ENCODE assay signal across 22 cellular contexts in the genomic region with DNA sequence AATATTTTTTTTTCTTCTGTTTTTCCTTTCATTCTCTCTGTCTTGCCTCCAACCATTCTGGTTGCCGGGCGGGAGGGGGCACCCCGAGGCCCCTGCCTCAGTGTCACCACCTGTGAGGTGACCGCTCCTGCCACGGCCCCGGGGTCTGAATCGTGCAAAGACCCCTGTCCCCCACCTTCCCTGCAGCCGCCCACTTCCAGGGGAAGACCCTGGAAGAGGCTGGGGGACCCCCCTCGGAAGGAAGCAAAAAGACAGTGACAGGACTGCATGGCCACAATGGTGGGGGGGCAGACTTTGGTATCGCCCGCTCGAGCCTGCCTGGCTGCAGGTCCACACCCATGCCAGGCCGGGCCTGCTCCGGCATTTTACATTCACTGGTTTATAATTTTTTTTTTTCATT. TPM values are rescaled to one million over a fixed set of nuclear protein-coding genes. Genes with fewer than 3 reads are reported as not detected.
DNase-seq lines count a peak whose midpoint lies in the region; ATAC-seq and TF ChIP-seq lines count a peak whose summit lies in the region.
"Had no signal": no experiment of that assay in that cellular context is flagged by ENCODE, and none has a peak within 500 bp of the region (broad histone marks: within the 10 kb centered on the region; RNA-seq: fewer than 3 reads in every experiment).

No MANE protein-coding gene starts in this region.

- intact Hi-C loops in dorsolateral prefrontal cortex (cut with DNase I) = no loop called here

- peak overlapping the region; percentile 84 for H3K27ac Mint-ChIP-seq in stimulated activated effector memory CD8-positive, alpha-beta T cell treated with anti-CD3 and anti-CD28 coated beads, Interleukin-12 subunit alpha, Interleukin-12 subunit beta, amount 100 ng/mL, for 72 hours

- TF ChIP-seq CTCF in BE2C (IDR thresholded peaks at IDR 0.05; ENCODE audit: low read depth, low read length) (no peak), RWPE1 (conservative IDR thresholded peaks at IDR 0.05; ENCODE audit: low read depth) (no peak), dorsolateral prefrontal cortex (IDR thresholded peaks at IDR 0.05 in 54 of 56, conservative IDR thresholded peaks at IDR 0.05 in 2 of 56; ENCODE audit: low read depth in 1 of 56, partially characterized antibody in 56 of 56) (no peak), WERI-Rb-1 (IDR thresholded peaks at IDR 0.05; ENCODE audit: low read depth, low read length) (no peak)

- no peak for ATAC-seq in stimulated activated effector memory CD8-positive, alpha-beta T cell treated with anti-CD3 and anti-CD28 coated beads, Interleukin-12 subunit alpha, Interleukin-12 subunit beta, amount 100 ng/mL, for 72 hours
- no peak for ATAC-seq in HG02763 (IDR thresholded peaks at IDR 0.05; ENCODE audit: unreplicated experiment)
- ATAC-seq: Right ventricle myocardium inferior had no signal

- peaks cover 12% of the 10 kb centered on the region for H3K36me3 ChIP-seq in BE2C
- H3K36me3 ChIP-seq in WERI-Rb-1 = peaks cover 15% of the 10 kb centered on the region

- POLR2A ChIA-PET in RWPE1 (lab: Yijun Ruan, JAX; ENCODE audit: low non-redundant PET) = no interaction called here

- H3K9me3 ChIP-seq in BE2C = no peaks in the 10 kb centered on the region
- no peaks in the 10 kb centered on the region for H3K9me3 ChIP-seq in WERI-Rb-1 (ENCODE audit: severe bottlenecking)
- H3K9me3 ChIP-seq: BLaER1 treated with 17β-estradiol and CSF1 and Interleukin-3, amounts not matched to agents 10 nM and 100 nM; Caco-2 had no signal

- CTCF ChIA-PET in RWPE1 (lab: Yijun Ruan, JAX) = no interaction called here

- H3K9me3 Mint-ChIP-seq in stimulated activated effector memory CD8-positive, alpha-beta T cell treated with anti-CD3 and anti-CD28 coated beads, Interleukin-12 subunit alpha, Interleukin-12 subunit beta, amount 100 ng/mL, for 72 hours = no peaks in the 10 kb centered on the region
- H3K9me3 Mint-ChIP-seq: CD4-positive, alpha-beta memory T cell had no signal

- H3K4me3 Mint-ChIP-seq in stimulated activated effector memory CD8-positive, alpha-beta T cell treated with anti-CD3 and anti-CD28 coated beads, Interleukin-12 subunit alpha, Interleukin-12 subunit beta, amount 100 ng/mL, for 72 hours = no peak overlapping the region
- H3K4me3 Mint-ChIP-seq: CD4-positive, alpha-beta memory T cell had no signal

- H3K27ac ChIP-seq in RWPE1 = peak overlapping the region; percentile 9; the same call in 1 of the 2 replicates
- peak overlapping the region in 57 of 59 donors; percentile 63 to 96 (median 89) for H3K27ac ChIP-seq in dorsolateral prefrontal cortex
- no peak overlapping the region for H3K27ac ChIP-seq in WERI-Rb-1
- H3K27ac ChIP-seq: BLaER1 treated with 17β-estradiol and CSF1 and Interleukin-3, amounts not matched to agents 10 nM and 100 nM had no signal

- no peaks in the 10 kb centered on the region for H3K4me1 Mint-ChIP-seq in stimulated activated effector memory CD8-positive, alpha-beta T cell treated with anti-CD3 and anti-CD28 coated beads, Interleukin-12 subunit alpha, Interleukin-12 subunit beta, amount 100 ng/mL, for 72 hours

- no peaks in the 10 kb centered on the region for H3K4me1 ChIP-seq in BE2C
- H3K4me1 ChIP-seq: BLaER1 treated with 17β-estradiol and CSF1 and Interleukin-3, amounts not matched to agents 10 nM and 100 nM; Caco-2 had no signal

- DNase-seq in BE2C = peak; percentile 13
- DNase-seq in RWPE1 (ENCODE audit: low spot score) = no peak
- no peak for DNase-seq in dorsolateral prefrontal cortex
- no peak for DNase-seq in stimulated activated effector memory CD8-positive, alpha-beta T cell treated with anti-CD3 and anti-CD28 coated beads, Interleukin-12 subunit alpha, Interleukin-12 subunit beta, amount 100 ng/mL, for 72 hours (ENCODE audit: low spot score in 2 of 2)
- no peak for DNase-seq in NCI-H1436 (lab: John Stamatoyannopoulos, UW)
- DNase-seq in hypothalamus (lab: John Stamatoyannopoulos, UW) = no peak
- DNase-seq in WERI-Rb-1 = no peak
- DNase-seq: ACHN, Caco-2, DMS 273 treated with DMSO at 0.1 percent for 48 hours, DND-41, KG1, NCI-H1092 treated with DMSO at 0.1 percent for 48 hours, NCI-H146, NCI-H2081 treated with DMSO at 0.1 percent for 48 hours, NCI-H2171 treated with DMSO at 0.1 percent for 48 hours, NCI-H524 treated with DMSO at 0.1 percent for 48 hours, NCI-H82 had no signal

- H3K36me3 Mint-ChIP-seq in stimulated activated effector memory CD8-positive, alpha-beta T cell treated with anti-CD3 and anti-CD28 coated beads, Interleukin-12 subunit alpha, Interleukin-12 subunit beta, amount 100 ng/mL, for 72 hours = peaks cover 99% of the 10 kb centered on the region

- H3K4me3 ChIP-seq in BE2C (ENCODE audit: low read depth, low read length) (no peak overlapping the region), dorsolateral prefrontal cortex (peak overlapping the region in 1 of 59 donors; percentile 13), WERI-Rb-1 (ENCODE audit: low read depth, low read length) (no peak overlapping the region)
- H3K4me3 ChIP-seq: BLaER1 treated with 17β-estradiol and CSF1 and Interleukin-3, amounts not matched to agents 10 nM and 100 nM had no signal

- H3K27me3 ChIP-seq in BE2C = no peaks in the 10 kb centered on the region
- H3K27me3 ChIP-seq in dorsolateral prefrontal cortex = no peaks in the 10 kb centered on the region
- H3K27me3 ChIP-seq in WERI-Rb-1 (ENCODE audit: insufficient read depth, low read depth, severe bottlenecking) = no peaks in the 10 kb centered on the region
- H3K27me3 ChIP-seq: BLaER1 treated with 17β-estradiol and CSF1 and Interleukin-3, amounts not matched to agents 10 nM and 100 nM had no signal

RNA-seq across cellular contexts. Expression of gene ZBTB7A, which starts 22.7 kb away (rescaled TPM):
- polyA plus RNA-seq in BE2C (2012; ENCODE audit: insufficient read depth, insufficient read length, low read depth) = 17.1 TPM
- total RNA-seq in dorsolateral prefrontal cortex = 100 to 1,000 TPM in 60 of 120 experiments, 10 to 100 TPM in 60; 61.2 to 152 (median 99.8) TPM

RNA-seq across cellular contexts. Expression of gene PIAS4, which starts 36.4 kb away (rescaled TPM):
- 105 TPM for polyA plus RNA-seq in BE2C (2012; ENCODE audit: insufficient read depth, insufficient read length, low read depth)
- 10 to 100 TPM; 24.8 to 57.8 (median 38.6) TPM for total RNA-seq in dorsolateral prefrontal cortex

RNA-seq across cellular contexts. Expression of gene EEF2, which starts 58.7 kb away (rescaled TPM):
- 3,076 TPM for polyA plus RNA-seq in BE2C (2012; ENCODE audit: insufficient read depth, insufficient read length, low read depth)
- total RNA-seq in dorsolateral prefrontal cortex = 1,000 to 10,000 TPM in 114 of 120 experiments, 100 to 1,000 TPM in 6; 863 to 1,554 (median 1,176) TPM
